14 cellular contexts compared by ENCODE assay signal in genomic region chr13:110254151-110254679, GRCh38. TPM values are rescaled to one million over a fixed set of nuclear protein-coding genes. Genes with fewer than 3 reads are reported as not detected.
DNase-seq lines count a peak whose midpoint lies in the region; ATAC-seq and TF ChIP-seq lines count a peak whose summit lies in the region.
"Had no signal": no experiment of that assay in that cellular context is flagged by ENCODE, and none has a peak within 500 bp of the region (broad histone marks: within the 10 kb centered on the region; RNA-seq: fewer than 3 reads in every experiment).

No MANE protein-coding gene starts in this region.

- H3K27ac Mint-ChIP-seq in nephron (peak overlapping the region; percentile 55 to 68 (median 64)), T-cell (no peak overlapping the region)

- H3K27me3 Mint-ChIP-seq in nephron (ENCODE audit: low read depth): peaks cover 3% of the 10 kb centered on the region
- peaks cover 0 to 4% of the 10 kb centered on the region in 2 donors for H3K27me3 Mint-ChIP-seq in T-cell

- peak overlapping the region; percentile 10 for H3K9ac ChIP-seq in fibroblast of lung (ENCODE audit: insufficient read depth, low read length)

- H4K20me1 ChIP-seq in fibroblast of lung (ENCODE audit: control insufficient read depth, extremely low read depth, insufficient read depth, low read length): no peaks in the 10 kb centered on the region

- CTCF ChIA-PET in T-cell (lab: Charles Lee): no interaction called here

- peak; percentile 76 to 95 for DNase-seq in SJCRH30
- DNase-seq in fibroblast of lung (ENCODE audit: low read depth in 2 of 2): no peak
- no peak for DNase-seq in tibial nerve (ENCODE audit: low spot score in 2 of 2)
- no peak for DNase-seq in caudate nucleus (lab: John Stamatoyannopoulos, UW)
- no peak for DNase-seq in stimulated activated CD8-positive, alpha-beta memory T cell treated with anti-CD3 and anti-CD28 coated beads, Interleukin-4, amount 100 ng/mL, for 48 hours
- DNase-seq in T-cell: no peak
- DNase-seq: activated CD4-positive, CD25-positive, alpha-beta regulatory T cell treated with anti-CD3 and anti-CD28 coated beads, Interleukin-2, amount 50 U/mL, for 72 hours; activated T-cell treated with anti-CD3 and anti-CD28 coated beads, Interleukin-2, amount 50 U/mL, for 1 hour; CD8-positive, alpha-beta T cell; effector CD4-positive, alpha-beta T cell; NCI-H2171 treated with DMSO at 0.1 percent for 48 hours; stimulated activated CD4-positive, alpha-beta T cell treated with anti-CD3 and anti-CD28 coated beads, Interleukin-1b, Interleukin-23, amount 100 ng/mL, for 48 hours had no signal

- H3K9me3 ChIP-seq in SJCRH30 (replicated peaks) (no peaks in the 10 kb centered on the region), fibroblast of lung (ENCODE audit: control insufficient read depth, insufficient read depth, low read depth, low read length) (no peaks in the 10 kb centered on the region), tibial nerve (no peaks in the 10 kb centered on the region)
- H3K9me3 ChIP-seq: adrenal gland had no signal

- H3K27ac ChIP-seq in SJCRH30 (peak overlapping the region; percentile 73), fibroblast of lung (ENCODE audit: insufficient read depth, low read length) (peak overlapping the region; percentile 33), tibial nerve (peak overlapping the region in 3 of 4 donors; percentile 53 to 66 (median 55)), caudate nucleus (ENCODE audit: low read depth, low read length) (no peak overlapping the region)

- no peak for TF ChIP-seq POLR2A in tibial nerve (IDR thresholded peaks at IDR 0.05)

- H3K4me2 ChIP-seq in fibroblast of lung (ENCODE audit: extremely low read depth, insufficient read depth, low read length): no peak overlapping the region

- H3K4me1 ChIP-seq in SJCRH30: peaks cover 24% of the 10 kb centered on the region
- peaks cover 28% of the 10 kb centered on the region for H3K4me1 ChIP-seq in fibroblast of lung (ENCODE audit: control insufficient read depth, extremely low read depth, insufficient read depth, low read length)
- H3K4me1 ChIP-seq in tibial nerve: peaks cover 0 to 76% (median 33%) of the 10 kb centered on the region in 4 donors

- H2AFZ ChIP-seq in fibroblast of lung (ENCODE audit: low read length): no peak overlapping the region

- H3K4me3 Mint-ChIP-seq in nephron: no peak overlapping the region
- H3K4me3 Mint-ChIP-seq in T-cell: no peak overlapping the region
- H3K4me3 Mint-ChIP-seq: CD8-positive, alpha-beta T cell had no signal

- H3K9me3 Mint-ChIP-seq in nephron (peaks cover 3% of the 10 kb centered on the region), T-cell (peaks cover 7 to 11% (median 10%) of the 10 kb centered on the region in 3 donors)

- TF ChIP-seq CTCF in fibroblast of lung (conservative IDR thresholded peaks at IDR 0.05 in 1 of 2, IDR thresholded peaks at IDR 0.05 in 1 of 2; ENCODE audit: low read depth in 1 of 2, low read length in 2 of 2) (no peak), nephron (IDR thresholded peaks at IDR 0.05; ENCODE audit: unreplicated experiment in 3 of 3) (no peak), tibial nerve (IDR thresholded peaks at IDR 0.05) (no peak)

- H3K4me1 Mint-ChIP-seq in nephron (peaks cover 42% of the 10 kb centered on the region), T-cell (peaks cover 0 to 6% (median 2%) of the 10 kb centered on the region in 3 donors)

- H3K4me3 ChIP-seq in SJCRH30 (no peak overlapping the region), fibroblast of lung (replicated peaks in 1 of 4; ENCODE audit: control extremely low read depth in 1 of 4, insufficient read depth in 1 of 4, low read depth in 3 of 4, low read length in 4 of 4) (no peak overlapping the region), tibial nerve (no peak overlapping the region)
- H3K4me3 ChIP-seq: adrenal gland had no signal

- no peak for TF ChIP-seq EP300 in tibial nerve (IDR thresholded peaks at IDR 0.05)

- WGBS in tibial nerve, 2 donors: 46 to 56% methylated on average over 7 of the region's 7 CpGs

- POLR2A ChIA-PET in T-cell (lab: Charles Lee): no interaction called here

- peaks cover 13% of the 10 kb centered on the region for H3K36me3 Mint-ChIP-seq in nephron (ENCODE audit: low read depth)
- H3K36me3 Mint-ChIP-seq in T-cell: no peaks in the 10 kb centered on the region
- H3K36me3 Mint-ChIP-seq: CD8-positive, alpha-beta T cell had no signal

- no peak for ATAC-seq in T-cell (replicated peaks in 1 of 4)
- ATAC-seq: CD8-positive, alpha-beta T cell had no signal

- H3K27me3 ChIP-seq in SJCRH30 (no peaks in the 10 kb centered on the region), fibroblast of lung (ENCODE audit: control insufficient read depth, insufficient read depth, low read length) (no peaks in the 10 kb centered on the region), tibial nerve (no peaks in the 10 kb centered on the region)
- H3K27me3 ChIP-seq: adrenal gland had no signal

- H3K36me3 ChIP-seq in SJCRH30: no peaks in the 10 kb centered on the region
- no peaks in the 10 kb centered on the region for H3K36me3 ChIP-seq in fibroblast of lung (ENCODE audit: control insufficient read depth, insufficient read depth, low read length)
- H3K36me3 ChIP-seq in tibial nerve: no peaks in the 10 kb centered on the region
- H3K36me3 ChIP-seq: adrenal gland had no signal

- H3K79me2 ChIP-seq in fibroblast of lung (ENCODE audit: control insufficient read depth, insufficient read depth, low read length): peaks cover 18% of the 10 kb centered on the region

RNA-seq across cellular contexts. Expression of gene COL4A1, which starts 52.7 kb away (rescaled TPM):
- 269 and 271 TPM in 2 replicates for total RNA-seq in SJCRH30 (2014; rRNA removed; shearing (Covaris generic))
- total RNA-seq in fibroblast of lung (34.0 and 57.5 TPM in 2 replicates), tibial nerve (100 to 1,000 TPM; 385 to 583 (median 526) TPM), T-cell (1 to 10 TPM in 1 of 5 donors, under 1 TPM in 2, not detected in 2; 0.49 to 1.3 (median 0.85) TPM)
- 18.4 and 607 TPM in 2 replicates for polyA plus RNA-seq in fibroblast of lung
- polyA plus RNA-seq in fibroblast of lung (2012): 19.5 and 691 TPM in 2 replicates
- polyA minus RNA-seq in fibroblast of lung (ENCODE audit: low replicate concordance): 30.9 and 567 TPM in 2 replicates
- total RNA-seq: CD8-positive, alpha-beta T cell had no signal

RNA-seq across cellular contexts. Expression of gene COL4A2, which starts 52.9 kb away (rescaled TPM):
- total RNA-seq in SJCRH30 (2014; rRNA removed; shearing (Covaris generic)): 251 and 258 TPM in 2 replicates
- total RNA-seq in fibroblast of lung: 93.1 and 123 TPM in 2 replicates
- 43.8 and 463 TPM in 2 replicates for polyA plus RNA-seq in fibroblast of lung
- polyA plus RNA-seq in fibroblast of lung (2012): 52.1 and 712 TPM in 2 replicates
- polyA minus RNA-seq in fibroblast of lung (ENCODE audit: low replicate concordance): 56.9 and 841 TPM in 2 replicates
- total RNA-seq in tibial nerve: 100 to 1,000 TPM; 576 to 821 (median 658) TPM
- total RNA-seq in T-cell: 1 to 10 TPM in 2 of 5 donors, under 1 TPM in 1, not detected in 2; 0.72 to 2.2 (median 1.6) TPM
- total RNA-seq: CD8-positive, alpha-beta T cell had no signal

Comparison
In these comparisons a context has a peak if more than half of its experiments do, and no peak if none do; other contexts are left out.
1. DNase-seq: peak in SJCRH30 (2 of 2); none in fibroblast of lung (0 of 2), tibial nerve (0 of 2), caudate nucleus (0 of 61), stimulated activated CD8-positive, alpha-beta memory T cell treated with anti-CD3 and anti-CD28 coated beads, Interleukin-4, amount 100 ng/mL, for 48 hours (single experiment) and T-cell (0 of 34).
2. H3K27ac Mint-ChIP-seq: peak in nephron (3 of 3); none in T-cell (0 of 2).
3. RNA of gene COL4A1, which starts 52.7 kb away (total RNA-seq): 385 to 583 TPM in tibial nerve, 269 to 271 TPM in SJCRH30 and 34.0 to 57.5 TPM in fibroblast of lung; 0.49 to 1.3 TPM in T-cell; every median in the first group is over 10 times any median in the second.
4. RNA of gene COL4A2, which starts 52.9 kb away (total RNA-seq): 576 to 821 TPM in tibial nerve, 251 to 258 TPM in SJCRH30 and 93.1 to 123 TPM in fibroblast of lung; 0.72 to 2.2 TPM in T-cell; every median in the first group is over 10 times any median in the second.